In the genomic region with DNA sequence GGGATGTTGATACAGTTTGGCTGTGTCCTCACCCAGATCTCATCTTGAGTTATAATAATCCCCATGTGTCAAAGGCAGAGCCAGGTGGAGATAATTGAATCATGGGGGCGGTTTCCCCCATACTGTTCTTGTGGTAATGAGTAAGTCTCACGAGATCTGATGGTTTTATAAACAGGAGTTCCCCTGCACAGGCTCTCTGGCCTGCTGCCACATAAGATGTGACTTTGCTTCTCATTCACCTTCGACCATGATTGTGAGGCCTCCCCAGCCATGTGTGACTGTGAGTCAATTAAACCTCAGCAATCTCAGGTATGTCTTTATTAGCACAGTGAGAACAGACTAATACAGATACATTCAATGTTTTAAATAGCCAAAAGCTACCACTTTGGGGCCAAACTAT, we compare ENCODE assay signal across 2 cellular contexts.
TF ChIP-seq lines count a peak whose summit lies in the region.

No MANE protein-coding gene starts in this region.

TF ChIP-seq in HCT116, 20 proteins besides CTCF, POLR2A, EP300 and RAD21 (continued from another document):
- TF ChIP-seq, protein P1, sequence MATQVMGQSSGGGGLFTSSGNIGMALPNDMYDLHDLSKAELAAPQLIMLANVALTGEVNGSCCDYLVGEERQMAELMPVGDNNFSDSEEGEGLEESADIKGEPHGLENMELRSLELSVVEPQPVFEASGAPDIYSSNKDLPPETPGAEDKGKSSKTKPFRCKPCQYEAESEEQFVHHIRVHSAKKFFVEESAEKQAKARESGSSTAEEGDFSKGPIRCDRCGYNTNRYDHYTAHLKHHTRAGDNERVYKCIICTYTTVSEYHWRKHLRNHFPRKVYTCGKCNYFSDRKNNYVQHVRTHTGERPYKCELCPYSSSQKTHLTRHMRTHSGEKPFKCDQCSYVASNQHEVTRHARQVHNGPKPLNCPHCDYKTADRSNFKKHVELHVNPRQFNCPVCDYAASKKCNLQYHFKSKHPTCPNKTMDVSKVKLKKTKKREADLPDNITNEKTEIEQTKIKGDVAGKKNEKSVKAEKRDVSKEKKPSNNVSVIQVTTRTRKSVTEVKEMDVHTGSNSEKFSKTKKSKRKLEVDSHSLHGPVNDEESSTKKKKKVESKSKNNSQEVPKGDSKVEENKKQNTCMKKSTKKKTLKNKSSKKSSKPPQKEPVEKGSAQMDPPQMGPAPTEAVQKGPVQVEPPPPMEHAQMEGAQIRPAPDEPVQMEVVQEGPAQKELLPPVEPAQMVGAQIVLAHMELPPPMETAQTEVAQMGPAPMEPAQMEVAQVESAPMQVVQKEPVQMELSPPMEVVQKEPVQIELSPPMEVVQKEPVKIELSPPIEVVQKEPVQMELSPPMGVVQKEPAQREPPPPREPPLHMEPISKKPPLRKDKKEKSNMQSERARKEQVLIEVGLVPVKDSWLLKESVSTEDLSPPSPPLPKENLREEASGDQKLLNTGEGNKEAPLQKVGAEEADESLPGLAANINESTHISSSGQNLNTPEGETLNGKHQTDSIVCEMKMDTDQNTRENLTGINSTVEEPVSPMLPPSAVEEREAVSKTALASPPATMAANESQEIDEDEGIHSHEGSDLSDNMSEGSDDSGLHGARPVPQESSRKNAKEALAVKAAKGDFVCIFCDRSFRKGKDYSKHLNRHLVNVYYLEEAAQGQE (IDR thresholded peaks at IDR 0.05; ENCODE audit: low read depth) = no peak
- TF ChIP-seq EZH2phosphoT487 (IDR thresholded peaks at IDR 0.05; ENCODE audit: borderline replicate concordance) = no peak
- no peak for TF ChIP-seq JUND (IDR thresholded peaks at IDR 0.05)
- TF ChIP-seq SIN3A (IDR thresholded peaks at IDR 0.05; ENCODE audit: low read depth) = no peak
- no peak for TF ChIP-seq CEBPB (IDR thresholded peaks at IDR 0.05; ENCODE audit: low read depth)
- TF ChIP-seq EZH2 (IDR thresholded peaks at IDR 0.05) = no peak
- TF ChIP-seq ELF1 (IDR thresholded peaks at IDR 0.05; ENCODE audit: borderline replicate concordance, low read depth) = no peak
- TF ChIP-seq, protein P2, sequence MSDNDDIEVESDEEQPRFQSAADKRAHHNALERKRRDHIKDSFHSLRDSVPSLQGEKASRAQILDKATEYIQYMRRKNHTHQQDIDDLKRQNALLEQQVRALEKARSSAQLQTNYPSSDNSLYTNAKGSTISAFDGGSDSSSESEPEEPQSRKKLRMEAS (IDR thresholded peaks at IDR 0.05) = no peak
- no peak for TF ChIP-seq ZNF274 (IDR thresholded peaks at IDR 0.05; ENCODE audit: low read depth, low read length)
- no peak for TF ChIP-seq EGR1 (IDR thresholded peaks at IDR 0.05; ENCODE audit: low read depth)
- TF ChIP-seq, protein P3, sequence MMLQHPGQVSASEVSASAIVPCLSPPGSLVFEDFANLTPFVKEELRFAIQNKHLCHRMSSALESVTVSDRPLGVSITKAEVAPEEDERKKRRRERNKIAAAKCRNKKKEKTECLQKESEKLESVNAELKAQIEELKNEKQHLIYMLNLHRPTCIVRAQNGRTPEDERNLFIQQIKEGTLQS (IDR thresholded peaks at IDR 0.05) = no peak
- TF ChIP-seq ZFX (IDR thresholded peaks at IDR 0.05) = no peak
- TF ChIP-seq POLR2AphosphoS5 (IDR thresholded peaks at IDR 0.05; ENCODE audit: low read depth, low read length) = no peak

TF ChIP-seq in SK-N-SH treated with all-trans-retinoic acid at 6 μM for 48 hours, 23 proteins besides CTCF, POLR2A, EP300 and RAD21 (continued from another document):
- TF ChIP-seq, protein P4, sequence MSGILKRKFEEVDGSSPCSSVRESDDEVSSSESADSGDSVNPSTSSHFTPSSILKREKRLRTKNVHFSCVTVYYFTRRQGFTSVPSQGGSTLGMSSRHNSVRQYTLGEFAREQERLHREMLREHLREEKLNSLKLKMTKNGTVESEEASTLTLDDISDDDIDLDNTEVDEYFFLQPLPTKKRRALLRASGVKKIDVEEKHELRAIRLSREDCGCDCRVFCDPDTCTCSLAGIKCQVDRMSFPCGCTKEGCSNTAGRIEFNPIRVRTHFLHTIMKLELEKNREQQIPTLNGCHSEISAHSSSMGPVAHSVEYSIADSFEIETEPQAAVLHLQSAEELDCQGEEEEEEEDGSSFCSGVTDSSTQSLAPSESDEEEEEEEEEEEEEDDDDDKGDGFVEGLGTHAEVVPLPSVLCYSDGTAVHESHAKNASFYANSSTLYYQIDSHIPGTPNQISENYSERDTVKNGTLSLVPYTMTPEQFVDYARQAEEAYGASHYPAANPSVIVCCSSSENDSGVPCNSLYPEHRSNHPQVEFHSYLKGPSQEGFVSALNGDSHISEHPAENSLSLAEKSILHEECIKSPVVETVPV (CRISPR knock-in tag; IDR thresholded peaks at IDR 0.05) = no peak
- TF ChIP-seq ZNF70 (CRISPR knock-in tag; IDR thresholded peaks at IDR 0.05) (no peak), ZFP3 (CRISPR knock-in tag; IDR thresholded peaks at IDR 0.05) (no peak), ZC3H10 (CRISPR knock-in tag; IDR thresholded peaks at IDR 0.05) (no peak)
- TF ChIP-seq, protein P5, sequence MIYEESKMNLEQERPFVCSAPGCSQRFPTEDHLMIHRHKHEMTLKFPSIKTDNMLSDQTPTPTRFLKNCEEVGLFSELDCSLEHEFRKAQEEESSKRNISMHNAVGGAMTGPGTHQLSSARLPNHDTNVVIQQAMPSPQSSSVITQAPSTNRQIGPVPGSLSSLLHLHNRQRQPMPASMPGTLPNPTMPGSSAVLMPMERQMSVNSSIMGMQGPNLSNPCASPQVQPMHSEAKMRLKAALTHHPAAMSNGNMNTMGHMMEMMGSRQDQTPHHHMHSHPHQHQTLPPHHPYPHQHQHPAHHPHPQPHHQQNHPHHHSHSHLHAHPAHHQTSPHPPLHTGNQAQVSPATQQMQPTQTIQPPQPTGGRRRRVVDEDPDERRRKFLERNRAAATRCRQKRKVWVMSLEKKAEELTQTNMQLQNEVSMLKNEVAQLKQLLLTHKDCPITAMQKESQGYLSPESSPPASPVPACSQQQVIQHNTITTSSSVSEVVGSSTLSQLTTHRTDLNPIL (CRISPR knock-in tag; IDR thresholded peaks at IDR 0.05; ENCODE audit: low read depth) = no peak
